ENCODE assay signal across 4 cellular contexts in the genomic region with DNA sequence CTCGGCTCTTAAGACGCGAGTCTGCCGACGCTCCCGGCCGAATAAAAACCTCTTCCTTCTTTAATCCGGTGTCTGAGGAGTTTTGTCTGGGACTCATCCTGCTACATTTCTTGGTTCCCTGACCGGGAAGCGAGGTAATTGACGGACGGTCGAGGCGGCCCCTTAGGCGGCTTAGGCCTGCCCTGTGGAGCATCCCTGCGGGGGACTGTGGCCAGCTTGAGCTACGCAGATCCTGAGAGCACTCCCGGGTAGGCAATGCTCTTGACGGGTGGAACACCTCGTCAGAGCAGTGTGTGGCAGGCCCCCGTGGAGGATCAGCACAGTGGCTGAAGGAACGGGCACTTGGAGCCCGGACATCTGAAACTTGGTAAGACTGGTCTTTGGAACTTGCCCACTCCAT. TPM values are rescaled to one million over a fixed set of nuclear protein-coding genes. Genes with fewer than 3 reads are reported as not detected.
"Had no signal": no experiment of that assay in that cellular context is flagged by ENCODE, and none has a peak within 500 bp of the region (broad histone marks: within the 10 kb centered on the region; RNA-seq: fewer than 3 reads in every experiment).

No MANE protein-coding gene starts in this region.

RNA-seq across cellular contexts. Expression of a gene that starts 5.6 kb away (rescaled TPM):
- total RNA-seq: activated CD4-positive, alpha-beta T cell treated with anti-CD3 and anti-CD28 coated beads for 36 hours; activated naive CD4-positive, alpha-beta T cell treated with anti-CD3 and anti-CD28 coated beads for 36 hours; LHCN-M2; MCF 10A had no signal
